ENCODE assay signal across 1 cellular context in the genomic region with DNA sequence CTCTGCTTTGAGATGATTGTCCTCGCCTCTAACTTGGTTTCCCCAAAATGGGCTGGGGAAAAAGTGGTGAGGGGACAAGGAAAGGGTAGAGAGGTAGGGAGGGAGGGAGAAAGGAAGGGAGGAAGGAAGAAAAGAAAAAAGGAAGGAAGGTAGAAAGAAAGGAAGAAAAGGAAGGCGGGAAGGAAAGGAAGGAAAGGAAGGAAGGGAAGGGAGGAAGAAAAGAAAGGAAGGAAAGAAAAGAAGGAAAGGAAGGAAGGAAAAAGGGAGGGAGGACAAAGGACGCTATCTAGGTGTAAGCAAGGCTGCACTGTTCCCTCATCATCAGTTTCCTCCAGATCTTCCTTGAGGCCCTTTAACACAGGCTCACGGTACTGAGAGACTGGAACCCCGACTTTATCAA.
TF ChIP-seq lines count a peak whose summit lies in the region.

No MANE protein-coding gene starts in this region.

TF ChIP-seq in GM23338, 12 proteins besides CTCF, POLR2A, EP300 and RAD21 (continued from another document):
- TF ChIP-seq, protein P1, sequence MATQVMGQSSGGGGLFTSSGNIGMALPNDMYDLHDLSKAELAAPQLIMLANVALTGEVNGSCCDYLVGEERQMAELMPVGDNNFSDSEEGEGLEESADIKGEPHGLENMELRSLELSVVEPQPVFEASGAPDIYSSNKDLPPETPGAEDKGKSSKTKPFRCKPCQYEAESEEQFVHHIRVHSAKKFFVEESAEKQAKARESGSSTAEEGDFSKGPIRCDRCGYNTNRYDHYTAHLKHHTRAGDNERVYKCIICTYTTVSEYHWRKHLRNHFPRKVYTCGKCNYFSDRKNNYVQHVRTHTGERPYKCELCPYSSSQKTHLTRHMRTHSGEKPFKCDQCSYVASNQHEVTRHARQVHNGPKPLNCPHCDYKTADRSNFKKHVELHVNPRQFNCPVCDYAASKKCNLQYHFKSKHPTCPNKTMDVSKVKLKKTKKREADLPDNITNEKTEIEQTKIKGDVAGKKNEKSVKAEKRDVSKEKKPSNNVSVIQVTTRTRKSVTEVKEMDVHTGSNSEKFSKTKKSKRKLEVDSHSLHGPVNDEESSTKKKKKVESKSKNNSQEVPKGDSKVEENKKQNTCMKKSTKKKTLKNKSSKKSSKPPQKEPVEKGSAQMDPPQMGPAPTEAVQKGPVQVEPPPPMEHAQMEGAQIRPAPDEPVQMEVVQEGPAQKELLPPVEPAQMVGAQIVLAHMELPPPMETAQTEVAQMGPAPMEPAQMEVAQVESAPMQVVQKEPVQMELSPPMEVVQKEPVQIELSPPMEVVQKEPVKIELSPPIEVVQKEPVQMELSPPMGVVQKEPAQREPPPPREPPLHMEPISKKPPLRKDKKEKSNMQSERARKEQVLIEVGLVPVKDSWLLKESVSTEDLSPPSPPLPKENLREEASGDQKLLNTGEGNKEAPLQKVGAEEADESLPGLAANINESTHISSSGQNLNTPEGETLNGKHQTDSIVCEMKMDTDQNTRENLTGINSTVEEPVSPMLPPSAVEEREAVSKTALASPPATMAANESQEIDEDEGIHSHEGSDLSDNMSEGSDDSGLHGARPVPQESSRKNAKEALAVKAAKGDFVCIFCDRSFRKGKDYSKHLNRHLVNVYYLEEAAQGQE (IDR thresholded peaks at IDR 0.05; ENCODE audit: unreplicated experiment), result no peak
- TF ChIP-seq EZH2 (IDR thresholded peaks at IDR 0.05; ENCODE audit: low read depth, unreplicated experiment) (no peak), CREB1 (CRISPR knock-in tag; IDR thresholded peaks at IDR 0.05; ENCODE audit: low read depth) (no peak), ZNF114 (CRISPR knock-in tag; IDR thresholded peaks at IDR 0.05) (no peak), POLR2AphosphoS5 (IDR thresholded peaks at IDR 0.05; ENCODE audit: low read depth) (no peak), ZNF331 (CRISPR knock-in tag; IDR thresholded peaks at IDR 0.05; ENCODE audit: low read depth) (no peak), STAT1 (IDR thresholded peaks at IDR 0.05; ENCODE audit: unreplicated experiment) (no peak), NANOG (IDR thresholded peaks at IDR 0.05; ENCODE audit: borderline replicate concordance) (no peak)
- TF ChIP-seq, protein P2, sequence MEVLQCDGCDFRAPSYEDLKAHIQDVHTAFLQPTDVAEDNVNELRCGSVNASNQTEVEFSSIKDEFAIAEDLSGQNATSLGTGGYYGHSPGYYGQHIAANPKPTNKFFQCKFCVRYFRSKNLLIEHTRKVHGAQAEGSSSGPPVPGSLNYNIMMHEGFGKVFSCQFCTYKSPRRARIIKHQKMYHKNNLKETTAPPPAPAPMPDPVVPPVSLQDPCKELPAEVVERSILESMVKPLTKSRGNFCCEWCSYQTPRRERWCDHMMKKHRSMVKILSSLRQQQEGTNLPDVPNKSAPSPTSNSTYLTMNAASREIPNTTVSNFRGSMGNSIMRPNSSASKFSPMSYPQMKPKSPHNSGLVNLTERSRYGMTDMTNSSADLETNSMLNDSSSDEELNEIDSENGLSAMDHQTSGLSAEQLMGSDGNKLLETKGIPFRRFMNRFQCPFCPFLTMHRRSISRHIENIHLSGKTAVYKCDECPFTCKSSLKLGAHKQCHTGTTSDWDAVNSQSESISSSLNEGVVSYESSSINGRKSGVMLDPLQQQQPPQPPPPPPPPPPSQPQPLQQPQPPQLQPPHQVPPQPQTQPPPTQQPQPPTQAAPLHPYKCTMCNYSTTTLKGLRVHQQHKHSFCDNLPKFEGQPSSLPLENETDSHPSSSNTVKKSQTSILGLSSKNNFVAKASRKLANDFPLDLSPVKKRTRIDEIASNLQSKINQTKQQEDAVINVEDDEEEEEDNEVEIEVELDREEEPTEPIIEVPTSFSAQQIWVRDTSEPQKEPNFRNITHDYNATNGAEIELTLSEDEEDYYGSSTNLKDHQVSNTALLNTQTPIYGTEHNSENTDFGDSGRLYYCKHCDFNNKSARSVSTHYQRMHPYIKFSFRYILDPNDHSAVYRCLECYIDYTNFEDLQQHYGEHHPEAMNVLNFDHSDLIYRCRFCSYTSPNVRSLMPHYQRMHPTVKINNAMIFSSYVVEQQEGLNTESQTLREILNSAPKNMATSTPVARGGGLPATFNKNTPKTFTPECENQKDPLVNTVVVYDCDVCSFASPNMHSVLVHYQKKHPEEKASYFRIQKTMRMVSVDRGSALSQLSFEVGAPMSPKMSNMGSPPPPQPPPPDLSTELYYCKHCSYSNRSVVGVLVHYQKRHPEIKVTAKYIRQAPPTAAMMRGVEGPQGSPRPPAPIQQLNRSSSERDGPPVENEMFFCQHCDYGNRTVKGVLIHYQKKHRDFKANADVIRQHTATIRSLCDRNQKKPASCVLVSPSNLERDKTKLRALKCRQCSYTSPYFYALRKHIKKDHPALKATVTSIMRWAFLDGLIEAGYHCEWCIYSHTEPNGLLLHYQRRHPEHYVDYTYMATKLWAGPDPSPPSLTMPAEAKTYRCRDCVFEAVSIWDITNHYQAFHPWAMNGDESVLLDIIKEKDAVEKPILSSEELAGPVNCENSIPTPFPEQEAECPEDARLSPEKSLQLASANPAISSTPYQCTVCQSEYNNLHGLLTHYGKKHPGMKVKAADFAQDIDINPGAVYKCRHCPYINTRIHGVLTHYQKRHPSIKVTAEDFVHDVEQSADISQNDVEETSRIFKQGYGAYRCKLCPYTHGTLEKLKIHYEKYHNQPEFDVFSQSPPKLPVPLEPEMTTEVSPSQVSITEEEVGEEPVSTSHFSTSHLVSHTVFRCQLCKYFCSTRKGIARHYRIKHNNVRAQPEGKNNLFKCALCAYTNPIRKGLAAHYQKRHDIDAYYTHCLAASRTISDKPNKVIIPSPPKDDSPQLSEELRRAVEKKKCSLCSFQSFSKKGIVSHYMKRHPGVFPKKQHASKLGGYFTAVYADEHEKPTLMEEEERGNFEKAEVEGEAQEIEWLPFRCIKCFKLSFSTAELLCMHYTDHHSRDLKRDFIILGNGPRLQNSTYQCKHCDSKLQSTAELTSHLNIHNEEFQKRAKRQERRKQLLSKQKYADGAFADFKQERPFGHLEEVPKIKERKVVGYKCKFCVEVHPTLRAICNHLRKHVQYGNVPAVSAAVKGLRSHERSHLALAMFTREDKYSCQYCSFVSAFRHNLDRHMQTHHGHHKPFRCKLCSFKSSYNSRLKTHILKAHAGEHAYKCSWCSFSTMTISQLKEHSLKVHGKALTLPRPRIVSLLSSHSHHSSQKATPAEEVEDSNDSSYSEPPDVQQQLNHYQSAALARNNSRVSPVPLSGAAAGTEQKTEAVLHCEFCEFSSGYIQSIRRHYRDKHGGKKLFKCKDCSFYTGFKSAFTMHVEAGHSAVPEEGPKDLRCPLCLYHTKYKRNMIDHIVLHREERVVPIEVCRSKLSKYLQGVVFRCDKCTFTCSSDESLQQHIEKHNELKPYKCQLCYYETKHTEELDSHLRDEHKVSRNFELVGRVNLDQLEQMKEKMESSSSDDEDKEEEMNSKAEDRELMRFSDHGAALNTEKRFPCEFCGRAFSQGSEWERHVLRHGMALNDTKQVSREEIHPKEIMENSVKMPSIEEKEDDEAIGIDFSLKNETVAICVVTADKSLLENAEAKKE (CRISPR knock-in tag; IDR thresholded peaks at IDR 0.05), result no peak
- TF ChIP-seq, protein P3, sequence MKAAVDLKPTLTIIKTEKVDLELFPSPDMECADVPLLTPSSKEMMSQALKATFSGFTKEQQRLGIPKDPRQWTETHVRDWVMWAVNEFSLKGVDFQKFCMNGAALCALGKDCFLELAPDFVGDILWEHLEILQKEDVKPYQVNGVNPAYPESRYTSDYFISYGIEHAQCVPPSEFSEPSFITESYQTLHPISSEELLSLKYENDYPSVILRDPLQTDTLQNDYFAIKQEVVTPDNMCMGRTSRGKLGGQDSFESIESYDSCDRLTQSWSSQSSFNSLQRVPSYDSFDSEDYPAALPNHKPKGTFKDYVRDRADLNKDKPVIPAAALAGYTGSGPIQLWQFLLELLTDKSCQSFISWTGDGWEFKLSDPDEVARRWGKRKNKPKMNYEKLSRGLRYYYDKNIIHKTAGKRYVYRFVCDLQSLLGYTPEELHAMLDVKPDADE (IDR thresholded peaks at IDR 0.05), result no peak
